8 cellular contexts compared by ENCODE assay signal in genomic region chr7:114865564-114865963, GRCh38. TPM values are rescaled to one million over a fixed set of nuclear protein-coding genes. Genes with fewer than 3 reads are reported as not detected.
DNase-seq lines count a peak whose midpoint lies in the region; ATAC-seq and TF ChIP-seq lines count a peak whose summit lies in the region.

No MANE protein-coding gene starts in this region.

- no peaks in the 10 kb centered on the region for H3K36me3 ChIP-seq in CD4-positive, alpha-beta memory T cell (ENCODE audit: insufficient read depth, low read length)
- H3K36me3 ChIP-seq in SU-DHL-6 (ENCODE audit: low read length): no peaks in the 10 kb centered on the region
- no peaks in the 10 kb centered on the region for H3K36me3 ChIP-seq in adrenal gland (replicated peaks in 1 of 2)

- intact Hi-C loops in CD4-positive, alpha-beta memory T cell (cut with micrococcal nuclease): loop anchor here (1.0 to 5.0 kb wide), 8 partner anchors 57 to 841 kb away; partner anchors contain the start of gene MDFIC
- intact Hi-C loops in adrenal gland (cut with DNase I): loop anchor here (10.0 kb wide), 1 partner anchor 349 kb away; no protein-coding TSS in a partner anchor

- H3K27ac ChIP-seq in CD4-positive, alpha-beta memory T cell (ENCODE audit: low read depth, low read length): no peak overlapping the region
- H3K27ac ChIP-seq in SU-DHL-6 (ENCODE audit: low read depth, low read length): no peak overlapping the region
- H3K27ac ChIP-seq in adrenal gland: no peak overlapping the region

- H3K79me2 ChIP-seq in SU-DHL-6 (ENCODE audit: insufficient read depth, low read length): no peaks in the 10 kb centered on the region

- no peaks in the 10 kb centered on the region for H3K27me3 ChIP-seq in CD4-positive, alpha-beta memory T cell (ENCODE audit: insufficient read depth, low read length)
- H3K27me3 ChIP-seq in SU-DHL-6 (ENCODE audit: low read length) (no peaks in the 10 kb centered on the region), adrenal gland (no peaks in the 10 kb centered on the region)

- CTCF ChIA-PET in CD4-positive, alpha-beta memory T cell (lab: Charles Lee; ENCODE audit: partially characterized antibody): interaction anchor here (0.5 to 7.0 kb wide), 57 partner anchors 10 to 986 kb away, joined by 3 to 167 read pairs (median 4); no protein-coding TSS in a partner anchor

- H3K4me3 ChIP-seq in CD4-positive, alpha-beta memory T cell (ENCODE audit: low read length in 2 of 2): no peak overlapping the region
- H3K4me3 ChIP-seq in SU-DHL-6 (ENCODE audit: insufficient read depth, low read length, poor library complexity, severe bottlenecking): no peak overlapping the region
- H3K4me3 ChIP-seq in adrenal gland: no peak overlapping the region

- TF ChIP-seq CTCF in SU-DHL-6 (IDR thresholded peaks at IDR 0.05; ENCODE audit: insufficient read depth, low read length, poor library complexity, severe bottlenecking): peak; percentile 43
- peak; percentile 64 to 86 (median 80) for TF ChIP-seq CTCF in adrenal gland (IDR thresholded peaks at IDR 0.05)

- 45 to 72% (median 54%) methylated on average over 1 of the region's 1 CpG; no CpG with 5 or more reads in 1 of the 4 donors for WGBS in adrenal gland, 4 donors

- no peaks in the 10 kb centered on the region for H3K9me2 ChIP-seq in SU-DHL-6 (replicated peaks; ENCODE audit: insufficient read depth, low read length)

- no peaks in the 10 kb centered on the region for H3K4me1 ChIP-seq in CD4-positive, alpha-beta memory T cell (ENCODE audit: insufficient read depth, low read length)
- no peaks in the 10 kb centered on the region for H3K4me1 ChIP-seq in adrenal gland (replicated peaks in 1 of 2)

- no peak overlapping the region for H2AFZ ChIP-seq in SU-DHL-6 (ENCODE audit: low read depth, low read length, severe bottlenecking)

- no peaks in the 10 kb centered on the region for H3F3A ChIP-seq in SU-DHL-6 (ENCODE audit: insufficient read depth)

- no peaks in the 10 kb centered on the region for H3K27me3 Mint-ChIP-seq in CD4-positive, alpha-beta memory T cell

- peaks cover 2 to 14% (median 8%) of the 10 kb centered on the region in 4 donors for H3K4me1 Mint-ChIP-seq in CD4-positive, alpha-beta memory T cell

- H3K9me3 Mint-ChIP-seq in CD4-positive, alpha-beta memory T cell: no peaks in the 10 kb centered on the region

- POLR2A ChIA-PET in CD4-positive, alpha-beta memory T cell (lab: Charles Lee; ENCODE audit: partially characterized antibody): interaction anchor here (0.6 to 1.6 kb wide), 5 partner anchors 58 to 351 kb away, joined by 3 to 5 read pairs (median 4); no protein-coding TSS in a partner anchor

- no peak overlapping the region for H3K4me3 Mint-ChIP-seq in CD4-positive, alpha-beta memory T cell

- no peak for TF ChIP-seq POLR2A in adrenal gland (IDR thresholded peaks at IDR 0.05)

- no peak overlapping the region for H3K27ac Mint-ChIP-seq in CD4-positive, alpha-beta memory T cell

- no peak overlapping the region for H3K9ac ChIP-seq in SU-DHL-6 (ENCODE audit: low read length)

- DNase-seq in CD4-positive, alpha-beta memory T cell: peak; percentile 44 to 61 (median 55)
- peak; percentile 57 to 79 (median 70) for DNase-seq in adrenal gland
- peak; percentile 60 for DNase-seq in iPS-NIHi11 (ENCODE audit: low spot score)
- DNase-seq in stimulated activated CD4-positive, alpha-beta T cell treated with anti-CD3 and anti-CD28 coated beads, Interleukin-2, amount 100 ng/mL, for 24 hours: peak; percentile 66 to 72
- no peak for DNase-seq in NCI-H2196 (lab: John Stamatoyannopoulos, UW; ENCODE audit: unreplicated experiment)

- ATAC-seq in GM19043 (IDR thresholded peaks at IDR 0.05; ENCODE audit: low read depth, unreplicated experiment) (peak; percentile 84), HG03280 (IDR thresholded peaks at IDR 0.05; ENCODE audit: unreplicated experiment) (peak; percentile 88)

- no peaks in the 10 kb centered on the region for H3K9me3 ChIP-seq in CD4-positive, alpha-beta memory T cell (ENCODE audit: control insufficient read depth in 1 of 2, low read length in 2 of 2)
- no peaks in the 10 kb centered on the region for H3K9me3 ChIP-seq in SU-DHL-6 (ENCODE audit: insufficient read depth, low read length)
- no peaks in the 10 kb centered on the region for H3K9me3 ChIP-seq in adrenal gland (replicated peaks in 1 of 3)

- H4K20me1 ChIP-seq in SU-DHL-6 (ENCODE audit: low read depth, low read length): no peaks in the 10 kb centered on the region

- no peak overlapping the region for H3K4me2 ChIP-seq in SU-DHL-6 (ENCODE audit: low read depth, low read length, poor library complexity, severe bottlenecking)

- H3K36me3 Mint-ChIP-seq in CD4-positive, alpha-beta memory T cell: no peaks in the 10 kb centered on the region

RNA-seq across cellular contexts. Expression of gene MDFIC, which starts 56.3 kb away (rescaled TPM):
- 10 to 100 TPM; 68.1 to 78.0 TPM for total RNA-seq in CD4-positive, alpha-beta memory T cell
- polyA plus RNA-seq in CD4-positive, alpha-beta memory T cell: 100 to 1,000 TPM; 180 to 194 TPM
- total RNA-seq in adrenal gland: 100 to 1,000 TPM in 2 of 8 donors, 10 to 100 TPM in 6; 46.7 to 172 (median 54.8) TPM
- 10 to 100 TPM; 11.4 to 57.4 (median 14.6) TPM for polyA plus RNA-seq in adrenal gland
